23 cellular contexts compared by ENCODE assay signal in genomic region chr3:184440161-184440560, GRCh38.
DNase-seq lines count a peak whose midpoint lies in the region; ATAC-seq and TF ChIP-seq lines count a peak whose summit lies in the region.
"Had no signal": no experiment of that assay in that cellular context is flagged by ENCODE, and none has a peak within 500 bp of the region (broad histone marks: within the 10 kb centered on the region; RNA-seq: fewer than 3 reads in every experiment).

No MANE protein-coding gene starts in this region.

- CTCF ChIA-PET in MCF 10A (lab: Yijun Ruan, JAX) = interaction anchor here (0.6 to 1.5 kb wide), 5 partner anchors 11 to 1886 kb away, joined by 3 to 5 read pairs (median 3); no protein-coding TSS in a partner anchor

- 28 to 39% methylated on average over 4 of the region's 4 CpGs for WGBS in esophagus squamous epithelium, 2 donors

- no peak overlapping the region for H3K4me3 ChIP-seq in breast epithelium
- no peak overlapping the region for H3K4me3 ChIP-seq in RWPE2 (ENCODE audit: severe bottlenecking)
- H3K4me3 ChIP-seq in esophagus squamous epithelium = no peak overlapping the region
- H3K4me3 ChIP-seq: MG63 had no signal

- intact Hi-C loops in MCF 10A (cut with micrococcal nuclease) (no loop called here), breast epithelium (cut with DNase I; ENCODE audit: low total_unique reads) (no loop called here), esophagus squamous epithelium (cut with DNase I) (no loop called here)

- no peaks in the 10 kb centered on the region for H3K36me3 Mint-ChIP-seq in MCF 10A (ENCODE audit: insufficient read depth, unreplicated experiment)
- H3K36me3 Mint-ChIP-seq in type B pancreatic cell = no peaks in the 10 kb centered on the region

- POLR2A ChIA-PET in MCF 10A (lab: Yijun Ruan, JAX) = no interaction called here

- no peaks in the 10 kb centered on the region for H3K36me3 ChIP-seq in breast epithelium
- H3K36me3 ChIP-seq in RWPE2 (ENCODE audit: low read depth) = no peaks in the 10 kb centered on the region
- H3K36me3 ChIP-seq in esophagus squamous epithelium = no peaks in the 10 kb centered on the region
- H3K36me3 ChIP-seq: BE2C, MG63 had no signal

- peaks cover 35% of the 10 kb centered on the region for H3K27me3 Mint-ChIP-seq in MCF 10A (ENCODE audit: insufficient read depth, unreplicated experiment)
- H3K27me3 Mint-ChIP-seq in type B pancreatic cell = peaks cover 9% of the 10 kb centered on the region

- ATAC-seq in RWPE2 (ENCODE audit: low read depth) = peak; percentile 45; the same call in 2 of the 3 replicates
- no peak for ATAC-seq in HG02642 (IDR thresholded peaks at IDR 0.05; ENCODE audit: poor library complexity, unreplicated experiment)

- TF ChIP-seq CTCF in MCF 10A (IDR thresholded peaks at IDR 0.05; ENCODE audit: unreplicated experiment) = no peak
- TF ChIP-seq CTCF in breast epithelium (IDR thresholded peaks at IDR 0.05) = no peak
- TF ChIP-seq CTCF in RWPE2 (IDR thresholded peaks at IDR 0.05; ENCODE audit: poor library complexity, severe bottlenecking) = no peak
- TF ChIP-seq CTCF in esophagus squamous epithelium (IDR thresholded peaks at IDR 0.05) = no peak
- no peak for TF ChIP-seq CTCF in type B pancreatic cell (conservative IDR thresholded peaks at IDR 0.05)

- TF ChIP-seq POLR2A in breast epithelium (IDR thresholded peaks at IDR 0.05) (no peak), esophagus squamous epithelium (IDR thresholded peaks at IDR 0.05) (no peak)

- DNase-seq in MCF 10A (ENCODE audit: unreplicated experiment) = peak; percentile 31
- no peak for DNase-seq in breast epithelium (ENCODE audit: low spot score in 2 of 2)
- no peak for DNase-seq in RWPE2 (ENCODE audit: low spot score)
- DNase-seq in esophagus squamous epithelium (lab: John Stamatoyannopoulos, UW) = no peak
- no peak for DNase-seq in type B pancreatic cell (ENCODE audit: extremely low spot score, unreplicated experiment)
- no peak for DNase-seq in GOT3 (lab: John Stamatoyannopoulos, UW)
- no peak for DNase-seq in DMS79 (lab: John Stamatoyannopoulos, UW)
- DNase-seq: ACHN, BE2C, DMS153, H7, Karpas-422, MG63, NCI-H1105 treated with DMSO at 0.1 percent for 48 hours, NCI-H146, NCI-H1930, NCI-H446 treated with DMSO at 0.1 percent for 48 hours, NCI-H526, NCI-H82, SHP77 treated with DMSO at 0.1 percent for 48 hours had no signal

- H3K4me3 Mint-ChIP-seq in MCF 10A (ENCODE audit: unreplicated experiment) (no peak overlapping the region), type B pancreatic cell (peak overlapping the region; percentile 67)

- H3K9me3 Mint-ChIP-seq in MCF 10A (ENCODE audit: unreplicated experiment) = peaks cover 6% of the 10 kb centered on the region
- H3K9me3 Mint-ChIP-seq in type B pancreatic cell = peaks cover 5% of the 10 kb centered on the region

- H3K4me1 Mint-ChIP-seq in MCF 10A (ENCODE audit: insufficient read depth, unreplicated experiment) (peaks cover 9% of the 10 kb centered on the region), type B pancreatic cell (ENCODE audit: unreplicated experiment) (peaks cover 12% of the 10 kb centered on the region)

- no peak overlapping the region for H3K27ac Mint-ChIP-seq in MCF 10A (ENCODE audit: low read depth, unreplicated experiment)
- peak overlapping the region; percentile 81 for H3K27ac Mint-ChIP-seq in type B pancreatic cell

- no peaks in the 10 kb centered on the region for H3K9me3 ChIP-seq in breast epithelium
- H3K9me3 ChIP-seq in RWPE2 (ENCODE audit: severe bottlenecking) = no peaks in the 10 kb centered on the region
- no peaks in the 10 kb centered on the region for H3K9me3 ChIP-seq in esophagus squamous epithelium
- H3K9me3 ChIP-seq: BE2C had no signal

- BruUV-seq in MCF 10A (replicated peaks; lab: Mats Ljungman, UMichigan) = no TSS peak

- H3K27me3 ChIP-seq in breast epithelium (no peaks in the 10 kb centered on the region), RWPE2 (ENCODE audit: insufficient read depth, poor library complexity, severe bottlenecking) (no peaks in the 10 kb centered on the region), esophagus squamous epithelium (no peaks in the 10 kb centered on the region)
- H3K27me3 ChIP-seq: BE2C had no signal

- no peaks in the 10 kb centered on the region for H3K4me1 ChIP-seq in breast epithelium
- H3K4me1 ChIP-seq in RWPE2 (ENCODE audit: insufficient read depth, poor library complexity, severe bottlenecking) = peaks cover 8% of the 10 kb centered on the region
- H3K4me1 ChIP-seq in esophagus squamous epithelium = peaks cover 8 to 52% (median 12%) of the 10 kb centered on the region in 3 donors
- H3K4me1 ChIP-seq: BE2C had no signal

- H3K27ac ChIP-seq in breast epithelium (no peak overlapping the region), RWPE2 (ENCODE audit: poor library complexity, severe bottlenecking) (no peak overlapping the region), esophagus squamous epithelium (peak overlapping the region in 3 of 4 donors; percentile 39 to 50 (median 43))
- H3K27ac ChIP-seq: 22Rv1, RWPE1 had no signal

Comparison
In these comparisons a context has a peak if more than half of its experiments do, and no peak if none do; other contexts are left out.
1. H3K27ac ChIP-seq: peak in esophagus squamous epithelium (3 of 4); none in breast epithelium (0 of 2) and RWPE2 (single experiment).